Comparison of ENCODE assay signal across 8 cellular contexts in the genomic region with DNA sequence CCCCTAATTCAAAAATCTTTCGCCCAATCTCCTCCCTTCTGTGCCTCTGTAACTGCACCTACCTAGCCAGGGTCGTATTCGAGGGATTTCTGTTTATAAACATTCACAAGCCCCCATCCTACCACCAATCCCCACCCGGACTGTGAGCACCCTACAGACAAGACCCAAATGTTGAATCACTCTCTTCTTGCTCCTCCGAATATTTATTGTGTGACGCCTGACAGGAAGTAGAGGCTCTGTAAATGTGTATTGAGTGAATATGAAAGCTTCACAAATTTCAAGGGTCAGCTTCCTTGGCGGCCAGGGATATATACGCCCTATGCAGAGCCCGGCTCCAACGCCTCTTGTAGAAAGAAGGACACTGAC. TPM values are rescaled to one million over a fixed set of nuclear protein-coding genes. Genes with fewer than 3 reads are reported as not detected.
DNase-seq lines count a peak whose midpoint lies in the region; ATAC-seq, FAIRE-seq and TF ChIP-seq lines count a peak whose summit lies in the region.

No MANE protein-coding gene starts in this region.

- no peaks in the 10 kb centered on the region for H4K20me1 ChIP-seq in fibroblast of lung (ENCODE audit: control insufficient read depth, extremely low read depth, insufficient read depth, low read length)

- H3K4me3 ChIP-seq in Peyer's patch (peak overlapping the region; percentile 56 to 89 (median 82)), fibroblast of lung (replicated peaks in 1 of 4; ENCODE audit: control extremely low read depth in 1 of 4, insufficient read depth in 1 of 4, low read depth in 3 of 4, low read length in 4 of 4) (peak overlapping the region; percentile 54 to 92 (median 62)), skeletal muscle cell (ENCODE audit: low read depth, low read length) (peak overlapping the region; percentile 60)

- DNase-seq in activated naive CD4-positive, alpha-beta T cell treated with anti-CD3 and anti-CD28 coated beads for 36 hours = no peak
- no peak for DNase-seq in activated naive CD4-positive, alpha-beta T cell (lab: John Stamatoyannopoulos, UW)
- DNase-seq in Peyer's patch (no peak), fibroblast of lung (ENCODE audit: low read depth in 2 of 2) (no peak), skeletal muscle cell (ENCODE audit: low read depth) (no peak), cortex of kidney (lab: John Stamatoyannopoulos, UW) (no peak), GM12892 (ENCODE audit: insufficient read length) (no peak)

- intact Hi-C loops in activated naive CD4-positive, alpha-beta T cell treated with anti-CD3 and anti-CD28 coated beads for 36 hours (cut with micrococcal nuclease) = loop anchor here (2.0 kb wide), 2 partner anchors 37 to 45 kb away; no protein-coding TSS in a partner anchor

- TF ChIP-seq POLR2A in Peyer's patch (IDR thresholded peaks at IDR 0.05) (no peak), GM18505 (IDR thresholded peaks at IDR 0.05; ENCODE audit: borderline replicate concordance, extremely low read depth, insufficient read depth, insufficient read length) (no peak), GM12892 (IDR thresholded peaks at IDR 0.05; ENCODE audit: low read depth, low read length) (no peak)

- peaks cover 24% of the 10 kb centered on the region for H3K4me1 Mint-ChIP-seq in activated naive CD4-positive, alpha-beta T cell treated with anti-CD3 and anti-CD28 coated beads for 36 hours (ENCODE audit: low read depth)

- H3K4me2 ChIP-seq in fibroblast of lung (ENCODE audit: extremely low read depth, insufficient read depth, low read length) = peak overlapping the region; percentile 91

- H3K79me2 ChIP-seq in fibroblast of lung (ENCODE audit: control insufficient read depth, insufficient read depth, low read length) = no peaks in the 10 kb centered on the region

- peaks cover 10% of the 10 kb centered on the region for H3K27me3 Mint-ChIP-seq in activated naive CD4-positive, alpha-beta T cell treated with anti-CD3 and anti-CD28 coated beads for 36 hours (ENCODE audit: low read depth)

- peak overlapping the region; percentile 88 for H3K27ac Mint-ChIP-seq in activated naive CD4-positive, alpha-beta T cell treated with anti-CD3 and anti-CD28 coated beads for 36 hours

- H3K9me3 Mint-ChIP-seq in activated naive CD4-positive, alpha-beta T cell treated with anti-CD3 and anti-CD28 coated beads for 36 hours = no peaks in the 10 kb centered on the region

- H3K9ac ChIP-seq in fibroblast of lung (ENCODE audit: insufficient read depth, low read length) = peak overlapping the region; percentile 45

- no peak for ATAC-seq in GM18505 (IDR thresholded peaks at IDR 0.05; ENCODE audit: unreplicated experiment)

- peak overlapping the region; percentile 85 for H2AFZ ChIP-seq in fibroblast of lung (ENCODE audit: low read length)

- H3K9me3 ChIP-seq in Peyer's patch (no peaks in the 10 kb centered on the region), fibroblast of lung (ENCODE audit: control insufficient read depth, insufficient read depth, low read depth, low read length) (no peaks in the 10 kb centered on the region)

- H3K4me1 ChIP-seq in Peyer's patch = peaks cover 0 to 19% (median 0%) of the 10 kb centered on the region in 4 donors
- H3K4me1 ChIP-seq in fibroblast of lung (ENCODE audit: control insufficient read depth, extremely low read depth, insufficient read depth, low read length) = peaks cover 6% of the 10 kb centered on the region

- TF ChIP-seq CTCF in Peyer's patch (IDR thresholded peaks at IDR 0.05) (no peak), fibroblast of lung (conservative IDR thresholded peaks at IDR 0.05 in 1 of 2, IDR thresholded peaks at IDR 0.05 in 1 of 2; ENCODE audit: low read depth in 1 of 2, low read length in 2 of 2) (no peak)

- H3K27ac ChIP-seq in Peyer's patch (peak overlapping the region; percentile 87 to 98 (median 93)), fibroblast of lung (ENCODE audit: insufficient read depth, low read length) (peak overlapping the region; percentile 84)

- H3K4me3 Mint-ChIP-seq in activated naive CD4-positive, alpha-beta T cell treated with anti-CD3 and anti-CD28 coated beads for 36 hours = peak overlapping the region; percentile 86

- CTCF ChIA-PET in activated naive CD4-positive, alpha-beta T cell treated with anti-CD3 and anti-CD28 coated beads for 36 hours (lab: Charles Lee) = interaction anchor here (0.7 to 1.5 kb wide), 3 partner anchors 10 to 391 kb away, joined by 3 to 4 read pairs (median 3); no protein-coding TSS in a partner anchor

- peaks cover 16% of the 10 kb centered on the region for H3K36me3 Mint-ChIP-seq in activated naive CD4-positive, alpha-beta T cell treated with anti-CD3 and anti-CD28 coated beads for 36 hours (ENCODE audit: low read depth)

- H3K36me3 ChIP-seq in Peyer's patch (no peaks in the 10 kb centered on the region), fibroblast of lung (ENCODE audit: control insufficient read depth, insufficient read depth, low read length) (no peaks in the 10 kb centered on the region)

- FAIRE-seq in GM12892 (lab: Jason Lieb, UNC) = no peak

- H3K27me3 ChIP-seq in Peyer's patch = no peaks in the 10 kb centered on the region
- peaks cover 16% of the 10 kb centered on the region for H3K27me3 ChIP-seq in fibroblast of lung (ENCODE audit: control insufficient read depth, insufficient read depth, low read length)

RNA-seq across cellular contexts. Expression of a gene that starts 1.6 kb away (rescaled TPM):
- total RNA-seq in activated naive CD4-positive, alpha-beta T cell treated with anti-CD3 and anti-CD28 coated beads for 36 hours = 10 to 100 TPM; 70.7 to 71.2 TPM
- total RNA-seq in Peyer's patch (100 to 1,000 TPM; 120 to 269 (median 163) TPM), fibroblast of lung (0.51 and 0.66 TPM in 2 replicates)
- 3.1 and 8.2 TPM in 2 replicates for polyA plus RNA-seq in fibroblast of lung
- polyA plus RNA-seq in fibroblast of lung (2012) = 1.7 and 6.5 TPM in 2 replicates
- polyA minus RNA-seq in fibroblast of lung (ENCODE audit: low replicate concordance) = 5.1 and 5.8 TPM in 2 replicates
- polyA plus RNA-seq in GM12892 (2012; ENCODE audit: missing spikeins) = 49.1 TPM

Comparison
In these comparisons a context has a peak if more than half of its experiments do, and no peak if none do; other contexts are left out.
1. RNA of a gene that starts 1.6 kb away (total RNA-seq): 120 to 269 TPM in Peyer's patch and 70.7 to 71.2 TPM in activated naive CD4-positive, alpha-beta T cell treated with anti-CD3 and anti-CD28 coated beads for 36 hours; 0.51 to 0.66 TPM in fibroblast of lung; every median in the first group is over 10 times any median in the second.
2. Peak in every context shown above with its lines, with median percentiles within 50 percentile points of each other: H3K4me3 ChIP-seq.